ENCODE assay signal across 19 cellular contexts in the genomic region with DNA sequence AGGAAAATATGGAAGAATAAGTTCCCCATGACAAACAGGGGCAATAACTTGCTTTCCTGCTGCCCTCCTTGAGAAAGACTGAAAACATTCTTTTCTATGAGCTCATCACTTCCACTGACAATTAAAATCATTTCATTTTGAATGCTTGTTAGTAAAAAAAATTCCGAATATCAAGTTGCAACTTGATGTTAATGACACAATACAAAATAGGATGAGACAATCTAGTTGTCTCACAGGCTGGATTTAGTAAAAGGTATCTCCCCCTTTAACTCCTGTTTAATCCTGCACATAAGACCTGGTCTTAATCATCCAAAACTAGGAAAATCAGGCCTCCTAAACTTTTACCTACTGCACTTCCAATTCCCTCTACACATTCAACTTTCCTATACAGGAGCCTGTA.
"Had no signal": no experiment of that assay in that cellular context is flagged by ENCODE, and none has a peak within 500 bp of the region (broad histone marks: within the 10 kb centered on the region; RNA-seq: fewer than 3 reads in every experiment).

No MANE protein-coding gene starts in this region.

- H3K27me3 ChIP-seq: esophagus squamous epithelium, right atrium auricular region, upper lobe of right lung had no signal

- ATAC-seq: activated CD4-positive, CD25-positive, alpha-beta regulatory T cell treated with anti-CD3 and anti-CD28 coated beads, Interleukin-2, amount 50 U/mL, for 24 hours; activated naive CD8-positive, alpha-beta T cell treated with anti-CD3 and anti-CD28 coated beads, Interleukin-2, amount 50 U/mL, for 24 hours; activated T-helper 17 cell treated with anti-CD3 and anti-CD28 coated beads, Interleukin-2, amount 50 U/mL, for 72 hours; natural killer cell treated with Interleukin-12 subunit alpha and Interleukin-12 subunit beta and Interleukin-15 and Interleukin-18, amount 100 ng/mL, for 72 hours; upper lobe of right lung had no signal

- H3K4me3 ChIP-seq: esophagus squamous epithelium, right atrium auricular region, upper lobe of right lung had no signal

- H3K9me3 Mint-ChIP-seq: activated naive CD8-positive, alpha-beta T cell treated with anti-CD3 and anti-CD28 coated beads, Interleukin-2, amount 50 U/mL, for 24 hours; activated T-helper 17 cell treated with anti-CD3 and anti-CD28 coated beads, Interleukin-2, amount 50 U/mL, for 72 hours; natural killer cell treated with Interleukin-12 subunit alpha and Interleukin-12 subunit beta and Interleukin-15 and Interleukin-18, amount 100 ng/mL, for 72 hours; stimulated activated naive CD8-positive, alpha-beta T cell treated with anti-CD3 and anti-CD28 coated beads, Interleukin-15, Interleukin-2, amounts not matched to agents 100 ng/mL and 50 ng/mL, for 24 hours had no signal

- H3K4me3 Mint-ChIP-seq: activated naive CD8-positive, alpha-beta T cell treated with anti-CD3 and anti-CD28 coated beads, Interleukin-2, amount 50 U/mL, for 24 hours; activated T-helper 17 cell treated with anti-CD3 and anti-CD28 coated beads, Interleukin-2, amount 50 U/mL, for 72 hours; natural killer cell treated with Interleukin-12 subunit alpha and Interleukin-12 subunit beta and Interleukin-15 and Interleukin-18, amount 100 ng/mL, for 72 hours; stimulated activated naive CD8-positive, alpha-beta T cell treated with anti-CD3 and anti-CD28 coated beads, Interleukin-15, Interleukin-2, amounts not matched to agents 100 ng/mL and 50 ng/mL, for 24 hours had no signal

- DNase-seq: activated naive CD4-positive, alpha-beta T cell treated with Interleukin-2 at 50 U/mL for 16 hours; activated naive CD8-positive, alpha-beta T cell treated with anti-CD3 and anti-CD28 coated beads, Interleukin-2, amount 50 U/mL, for 24 hours; activated T-cell treated with anti-CD3 and anti-CD28 coated beads for 4 hours; esophagus squamous epithelium; kidney glomerular epithelial cell; left ventricle myocardium superior; mesenchymal stem cell; nucleus accumbens; small intestine; T-helper 9 cell; upper lobe of right lung had no signal

- H3K27me3 Mint-ChIP-seq: activated naive CD8-positive, alpha-beta T cell treated with anti-CD3 and anti-CD28 coated beads, Interleukin-2, amount 50 U/mL, for 24 hours; activated T-helper 17 cell treated with anti-CD3 and anti-CD28 coated beads, Interleukin-2, amount 50 U/mL, for 72 hours; natural killer cell treated with Interleukin-12 subunit alpha and Interleukin-12 subunit beta and Interleukin-15 and Interleukin-18, amount 100 ng/mL, for 72 hours; stimulated activated naive CD8-positive, alpha-beta T cell treated with anti-CD3 and anti-CD28 coated beads, Interleukin-15, Interleukin-2, amounts not matched to agents 100 ng/mL and 50 ng/mL, for 24 hours had no signal

- H3K36me3 Mint-ChIP-seq: natural killer cell treated with Interleukin-12 subunit alpha and Interleukin-12 subunit beta and Interleukin-15 and Interleukin-18, amount 100 ng/mL, for 72 hours had no signal

- H3K27ac Mint-ChIP-seq: activated naive CD8-positive, alpha-beta T cell treated with anti-CD3 and anti-CD28 coated beads, Interleukin-2, amount 50 U/mL, for 24 hours; activated T-helper 17 cell treated with anti-CD3 and anti-CD28 coated beads, Interleukin-2, amount 50 U/mL, for 72 hours; natural killer cell treated with Interleukin-12 subunit alpha and Interleukin-12 subunit beta and Interleukin-15 and Interleukin-18, amount 100 ng/mL, for 72 hours; stimulated activated naive CD8-positive, alpha-beta T cell treated with anti-CD3 and anti-CD28 coated beads, Interleukin-15, Interleukin-2, amounts not matched to agents 100 ng/mL and 50 ng/mL, for 24 hours had no signal

- FAIRE-seq: astrocyte, colon, endometrium, small intestine had no signal

- H3K27ac ChIP-seq: esophagus squamous epithelium, right atrium auricular region, upper lobe of right lung had no signal

- H3K9me3 ChIP-seq: esophagus squamous epithelium, right atrium auricular region, upper lobe of right lung had no signal

- H3K36me3 ChIP-seq: esophagus squamous epithelium had no signal
